ENCODE assay signal across 1 cellular context in genomic region chr17:49390548-49391324, GRCh38.
TF ChIP-seq lines count a peak whose summit lies in the region.

No MANE protein-coding gene starts in this region.

TF ChIP-seq in K562, 482 proteins besides CTCF, POLR2A, EP300 and RAD21 (continued from another document and continues in another):
- TF ChIP-seq ZBTB9 (CRISPR knock-in tag; IDR thresholded peaks at IDR 0.05), result 0 out of 2 replicates have a peak, but pooled peaks have one; percentile 77
- no peak for TF ChIP-seq E2F3 (CRISPR knock-in tag; IDR thresholded peaks at IDR 0.05)
- no peak for TF ChIP-seq SMAD1 (IDR thresholded peaks at IDR 0.05; ENCODE audit: low read depth, low read length, partially characterized antibody)
- no peak for TF ChIP-seq PHB2 (IDR thresholded peaks at IDR 0.05; ENCODE audit: low read depth)
- TF ChIP-seq ZBTB8A (IDR thresholded peaks at IDR 0.05; ENCODE audit: partially characterized antibody), result no peak
- no peak for TF ChIP-seq NR2C2 (CRISPR knock-in tag; IDR thresholded peaks at IDR 0.05)
- TF ChIP-seq NR2C2 (tag; IDR thresholded peaks at IDR 0.05), result peak; percentile 80
- peak in 1 of 2 experiments; percentile 37; a peak in 1 of 4 replicates for TF ChIP-seq MNT (conservative IDR thresholded peaks at IDR 0.05)
- TF ChIP-seq ZBTB26 (CRISPR knock-in tag; IDR thresholded peaks at IDR 0.05), result no peak
- no peak for TF ChIP-seq RUNX1 (IDR thresholded peaks at IDR 0.05; ENCODE audit: low read depth)
- no peak for TF ChIP-seq HSF4 (CRISPR knock-in tag; IDR thresholded peaks at IDR 0.05; ENCODE audit: borderline replicate concordance)
- no peak for TF ChIP-seq TFAM (CRISPR knock-in tag; conservative IDR thresholded peaks at IDR 0.05)
- TF ChIP-seq NFXL1 (CRISPR knock-in tag; IDR thresholded peaks at IDR 0.05), result no peak; the same call in 1 of the 2 replicates
- TF ChIP-seq NRF1 (conservative IDR thresholded peaks at IDR 0.05 in 1 of 2, IDR thresholded peaks at IDR 0.05 in 1 of 2), result 0 out of 4 replicates have a peak, but pooled peaks of 1 of the 2 experiments have one; percentile 16
- TF ChIP-seq SRF (CRISPR knock-in tag; IDR thresholded peaks at IDR 0.05), result no peak
- 0 out of 2 replicates have a peak, but pooled peaks have one; percentile 21 for TF ChIP-seq HDAC8 (tag; IDR thresholded peaks at IDR 0.05)
- no peak for TF ChIP-seq ZC3H8 (IDR thresholded peaks at IDR 0.05)
- TF ChIP-seq ZFX (CRISPR knock-in tag; IDR thresholded peaks at IDR 0.05), result peak; percentile 36; the same call in 1 of the 2 replicates
- TF ChIP-seq CCAR2 (IDR thresholded peaks at IDR 0.05; ENCODE audit: low read depth, low read length), result no peak
- TF ChIP-seq HMGN3 (IDR thresholded peaks at IDR 0.05; ENCODE audit: borderline replicate concordance, extremely low read depth, insufficient read length, low read depth, low read length), result no peak
- TF ChIP-seq KLF6 (CRISPR knock-in tag; IDR thresholded peaks at IDR 0.05; ENCODE audit: borderline replicate concordance), result 0 out of 2 replicates have a peak, but pooled peaks have one; percentile 1
- no peak for TF ChIP-seq TRIM28 (IDR thresholded peaks at IDR 0.05)
- TF ChIP-seq EP400 (IDR thresholded peaks at IDR 0.05), result peak; percentile 50
- no peak for TF ChIP-seq RFX1 (IDR thresholded peaks at IDR 0.05)
- TF ChIP-seq ZBTB1 (CRISPR knock-in tag; IDR thresholded peaks at IDR 0.05; ENCODE audit: borderline replicate concordance, low read depth), result no peak
- TF ChIP-seq FOXK2 (conservative IDR thresholded peaks at IDR 0.05 in 1 of 2, IDR thresholded peaks at IDR 0.05 in 1 of 2; ENCODE audit: low read depth in 2 of 2), result peak; percentile 92 to 94
- TF ChIP-seq CTBP1 (IDR thresholded peaks at IDR 0.05; ENCODE audit: borderline replicate concordance), result peak; percentile 83
- TF ChIP-seq FOXK1 (CRISPR knock-in tag; IDR thresholded peaks at IDR 0.05; ENCODE audit: borderline replicate concordance), result no peak
- no peak for TF ChIP-seq ZNF263 (CRISPR knock-in tag; IDR thresholded peaks at IDR 0.05; ENCODE audit: borderline replicate concordance)
- TF ChIP-seq RHOXF2B (CRISPR knock-in tag; conservative IDR thresholded peaks at IDR 0.05), result no peak
- TF ChIP-seq TOE1 (IDR thresholded peaks at IDR 0.05; ENCODE audit: borderline replicate concordance), result no peak
- TF ChIP-seq TOE1 (CRISPR knock-in tag; IDR thresholded peaks at IDR 0.05; ENCODE audit: borderline replicate concordance, low read depth), result no peak
- TF ChIP-seq CBX2 (IDR thresholded peaks at IDR 0.05; ENCODE audit: insufficient read depth, low read length, poor library complexity, severe bottlenecking), result no peak
- no peak for TF ChIP-seq ZC3H4 (CRISPR knock-in tag; IDR thresholded peaks at IDR 0.05; ENCODE audit: borderline replicate concordance)
- TF ChIP-seq CHCHD3 (CRISPR knock-in tag; IDR thresholded peaks at IDR 0.05), result no peak
- peak; percentile 46; the same call in 1 of the 2 replicates for TF ChIP-seq SMARCE1 (IDR thresholded peaks at IDR 0.05)
- no peak for TF ChIP-seq HLTF (IDR thresholded peaks at IDR 0.05)
- no peak for TF ChIP-seq GTF2E2 (tag; IDR thresholded peaks at IDR 0.05)
- 0 out of 2 replicates have a peak, but pooled peaks have one; percentile 43 for TF ChIP-seq ZBTB17 (CRISPR knock-in tag; IDR thresholded peaks at IDR 0.05)
- TF ChIP-seq ZNF146 (CRISPR knock-in tag; IDR thresholded peaks at IDR 0.05; ENCODE audit: unreplicated experiment), result no peak
- TF ChIP-seq ZNF282 (CRISPR knock-in tag; IDR thresholded peaks at IDR 0.05), result no peak
- no peak for TF ChIP-seq CGGBP1 (CRISPR knock-in tag; IDR thresholded peaks at IDR 0.05)
- peak; percentile 51; the same call in 1 of the 2 replicates for TF ChIP-seq PHF8 (IDR thresholded peaks at IDR 0.05; ENCODE audit: borderline replicate concordance, low read length)
- TF ChIP-seq IFI16 (CRISPR knock-in tag; IDR thresholded peaks at IDR 0.05), result no peak
- TF ChIP-seq ARNT (IDR thresholded peaks at IDR 0.05), result no peak
- no peak for TF ChIP-seq TCF7 (IDR thresholded peaks at IDR 0.05; ENCODE audit: borderline replicate concordance)
- TF ChIP-seq E4F1 (CRISPR knock-in tag; IDR thresholded peaks at IDR 0.05; ENCODE audit: borderline replicate concordance), result no peak
- TF ChIP-seq ZMIZ1 (IDR thresholded peaks at IDR 0.05; ENCODE audit: low read depth in 2 of 2, low read length in 2 of 2), result no peak
- peak; percentile 70 for TF ChIP-seq ETV1 (tag; conservative IDR thresholded peaks at IDR 0.05; ENCODE audit: low read depth)
- TF ChIP-seq TBP (optimal IDR thresholded peaks at IDR 0.05; ENCODE audit: low read depth, low read length), result no peak
- no peak for TF ChIP-seq ZHX1 (conservative IDR thresholded peaks at IDR 0.05; ENCODE audit: low read length)
- peak; percentile 98 for TF ChIP-seq SPI1 (IDR thresholded peaks at IDR 0.05; ENCODE audit: borderline replicate concordance, low read depth, low read length)
- no peak for TF ChIP-seq ZNF133 (CRISPR knock-in tag; IDR thresholded peaks at IDR 0.05)
- TF ChIP-seq CAMTA2 (CRISPR knock-in tag; conservative IDR thresholded peaks at IDR 0.05), result no peak
- TF ChIP-seq ERF (CRISPR knock-in tag; IDR thresholded peaks at IDR 0.05), result 0 out of 2 replicates have a peak, but pooled peaks have one; percentile 30
- no peak for TF ChIP-seq BDP1 (IDR thresholded peaks at IDR 0.05; ENCODE audit: insufficient read depth, insufficient read length)
- no peak for TF ChIP-seq MCM7 (IDR thresholded peaks at IDR 0.05)
- no peak for TF ChIP-seq STAT5B (CRISPR knock-in tag; IDR thresholded peaks at IDR 0.05)
- no peak for TF ChIP-seq HMGXB4 (CRISPR knock-in tag; IDR thresholded peaks at IDR 0.05)
- TF ChIP-seq CBX1 (IDR thresholded peaks at IDR 0.05; ENCODE audit: low read depth), result no peak
- TF ChIP-seq SMAD4 (CRISPR knock-in tag; conservative IDR thresholded peaks at IDR 0.05), result peak; percentile 71
- no peak for TF ChIP-seq SREBF2 (CRISPR knock-in tag; IDR thresholded peaks at IDR 0.05)
- TF ChIP-seq TAL1 (IDR thresholded peaks at IDR 0.05), result no peak
- TF ChIP-seq MAFK (IDR thresholded peaks at IDR 0.05; ENCODE audit: low read length), result no peak
